In the genomic region with DNA sequence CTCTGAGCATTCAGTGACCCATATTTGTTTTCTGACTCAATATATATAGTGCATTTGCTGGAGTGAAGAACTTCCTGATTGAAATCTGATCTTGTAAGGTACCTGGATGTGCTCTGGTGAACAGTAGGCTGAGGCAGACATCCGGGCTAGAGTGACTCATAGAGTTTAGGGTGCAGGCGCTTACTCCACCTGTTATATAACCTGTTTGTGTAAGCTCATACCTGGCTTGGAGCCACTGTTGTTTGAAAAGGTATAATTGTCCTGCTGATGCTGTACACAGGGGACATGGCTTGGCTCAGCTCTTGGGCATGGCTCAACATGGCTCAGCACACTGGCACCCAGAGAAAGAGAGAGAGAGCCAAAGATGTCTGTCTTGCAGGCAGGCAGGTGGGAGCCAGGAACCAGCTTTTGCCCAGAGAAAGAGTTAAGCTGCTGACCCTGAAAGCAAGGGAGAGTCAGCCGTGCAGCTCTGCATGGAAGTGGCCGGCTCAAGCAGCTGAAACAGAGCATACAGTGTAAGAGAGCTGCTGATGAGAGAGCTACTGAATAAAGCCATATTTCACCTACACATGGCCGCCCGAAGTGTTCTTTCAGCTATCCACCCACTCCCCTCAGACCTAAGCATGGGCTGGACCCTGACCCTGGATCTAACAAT, we compare ENCODE assay signal across 10 cellular contexts. TPM values are rescaled to one million over a fixed set of nuclear protein-coding genes. Genes with fewer than 3 reads are reported as not detected.
DNase-seq lines count a peak whose midpoint lies in the region; ATAC-seq, FAIRE-seq and TF ChIP-seq lines count a peak whose summit lies in the region.
"Had no signal": no experiment of that assay in that cellular context is flagged by ENCODE, and none has a peak within 500 bp of the region (broad histone marks: within the 10 kb centered on the region; RNA-seq: fewer than 3 reads in every experiment).

No MANE protein-coding gene starts in this region.

- no peaks in the 10 kb centered on the region for H4K20me1 ChIP-seq in PC-9 (ENCODE audit: insufficient read depth)

- H3K79me2 ChIP-seq in PC-9 (ENCODE audit: low read depth), result no peaks in the 10 kb centered on the region

- no peaks in the 10 kb centered on the region for H3K27me3 ChIP-seq in PC-9 (ENCODE audit: insufficient read depth, low read depth)
- H3K27me3 ChIP-seq: right lobe of liver had no signal

- H3F3A ChIP-seq in PC-9 (ENCODE audit: insufficient read depth, low read depth), result peaks cover 49% of the 10 kb centered on the region

- FAIRE-seq in urothelium cell line (lab: Jason Lieb, UNC), result no peak

- ATAC-seq in Right ventricle myocardium superior (ENCODE audit: poor library complexity), result peak; percentile 9
- no peak for ATAC-seq in Right ventricle myocardium inferior
- no peak for ATAC-seq in GM19452 (IDR thresholded peaks at IDR 0.05; ENCODE audit: unreplicated experiment)
- ATAC-seq in HG03045 (IDR thresholded peaks at IDR 0.05; ENCODE audit: unreplicated experiment), result no peak

- CTCF ChIA-PET in PC-9 (lab: Charles Lee), result interaction anchor here (1.3 kb wide), 1 partner anchor 40 kb away, joined by 4 read pairs; no protein-coding TSS in a partner anchor

- POLR2A ChIA-PET in PC-9 (lab: Charles Lee; ENCODE audit: unreplicated experiment), result interaction anchor here (0.5 to 1.4 kb wide), 9 partner anchors 13 to 136 kb away, joined by 3 to 16 read pairs (median 5); partner anchors contain the start of gene ACP6

- intact Hi-C loops in Right ventricle myocardium superior (cut with DNase I) (no loop called here), Right ventricle myocardium inferior (cut with DNase I) (no loop called here), PC-9 (cut with micrococcal nuclease; ENCODE audit: unreplicated experiment) (loop anchor here (1.0 to 2.0 kb wide), 4 partner anchors 40 to 173 kb away; partner anchors contain the start of gene ACP6)

- peak overlapping the region; percentile 82 for H3K27ac ChIP-seq in PC-9
- H3K27ac ChIP-seq: right lobe of liver had no signal

- H3K9me3 ChIP-seq in PC-9 (ENCODE audit: insufficient read depth, low read depth), result peaks cover 7% of the 10 kb centered on the region; the same call in 1 of the 2 replicates
- H3K9me3 ChIP-seq: right lobe of liver had no signal

- H3K4me2 ChIP-seq in PC-9, result peak overlapping the region; percentile 57

- BruUV-seq in PC-9 (replicated peaks; lab: Mats Ljungman, UMichigan), result TSS peak; percentile 61

- H2AFZ ChIP-seq in PC-9, result no peak overlapping the region

- no peaks in the 10 kb centered on the region for H3K36me3 ChIP-seq in PC-9 (ENCODE audit: low read depth)
- H3K36me3 ChIP-seq: right lobe of liver had no signal

- no peaks in the 10 kb centered on the region for H3K9me2 ChIP-seq in PC-9 (ENCODE audit: insufficient read depth)

- DNase-seq in Right ventricle myocardium superior (no peak), Right ventricle myocardium inferior (ENCODE audit: missing footprints) (no peak), PC-9 (peak; percentile 82 to 100), islet precursor cell (peak; percentile 63), urothelium cell line (ENCODE audit: low spot score) (peak; percentile 65), NCI-H2196 treated with DMSO at 0.1 percent for 48 hours (lab: John Stamatoyannopoulos, UW; ENCODE audit: unreplicated experiment) (no peak)
- DNase-seq: right lobe of liver, T-helper 1 cell had no signal

- no peak overlapping the region for H3K4me3 ChIP-seq in PC-9
- H3K4me3 ChIP-seq: right lobe of liver had no signal

- no peak for TF ChIP-seq CTCF in PC-9 (conservative IDR thresholded peaks at IDR 0.05)

- peaks cover 73% of the 10 kb centered on the region for H3K4me1 ChIP-seq in PC-9 (replicated peaks; ENCODE audit: insufficient read depth)

RNA-seq across cellular contexts. Expression of gene GJA5, which starts 43.2 kb away (rescaled TPM):
- 8.1 TPM for total RNA-seq in Right ventricle myocardium superior
- 11.3 TPM for total RNA-seq in Right ventricle myocardium inferior
- total RNA-seq in PC-9 (2021), result 2.8 and 8.7 TPM in 2 replicates

RNA-seq across cellular contexts. Expression of gene ACP6, which starts 46.9 kb away (rescaled TPM):
- total RNA-seq in Right ventricle myocardium superior (9.1 TPM), Right ventricle myocardium inferior (8.9 TPM), PC-9 (2021) (71.4 and 85.3 TPM in 2 replicates)

Comparison
In these comparisons a context has a peak if more than half of its experiments do, and no peak if none do; other contexts are left out.
1. DNase-seq: peak in PC-9 (2 of 2), islet precursor cell (single experiment) and urothelium cell line (single experiment); none in Right ventricle myocardium superior (single experiment), Right ventricle myocardium inferior (single experiment) and NCI-H2196 treated with DMSO at 0.1 percent for 48 hours (single experiment).